13 cellular contexts compared by ENCODE assay signal in the genomic region with DNA sequence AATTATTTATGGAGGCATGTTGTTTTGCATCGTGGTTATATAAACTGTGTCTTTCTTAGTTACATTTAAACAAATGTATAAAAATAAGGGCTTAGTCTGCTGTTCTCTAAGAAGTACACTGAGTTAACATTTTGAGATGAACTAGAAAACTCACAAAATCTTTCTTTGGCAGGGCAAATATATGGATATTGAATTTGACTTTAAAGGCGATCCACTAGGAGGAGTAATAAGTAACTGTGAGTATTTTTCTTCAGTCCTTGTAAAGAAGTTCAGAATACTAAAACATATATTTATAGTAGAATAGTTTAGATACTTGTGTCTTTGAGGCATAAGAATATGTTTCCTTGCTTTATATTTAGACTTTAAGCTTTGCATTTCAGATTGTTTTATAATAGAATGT.
"Had no signal": no experiment of that assay in that cellular context is flagged by ENCODE, and none has a peak within 500 bp of the region (broad histone marks: within the 10 kb centered on the region; RNA-seq: fewer than 3 reads in every experiment).

No MANE protein-coding gene starts in this region.

- ATAC-seq: lower lobe of right lung; naive thymus-derived CD4-positive, alpha-beta T cell; right cardiac atrium; stimulated activated memory B cell treated with anti-CD40 and anti-IgM and Interleukin-4, amounts not matched to agents 10 μg/mL and 1 μg/mL and 100 μg/mL, for 72 hours had no signal

- H3K27me3 ChIP-seq: spleen, tibial artery, uterus had no signal

- H3K36me3 ChIP-seq: lower lobe of right lung, spleen, tibial artery, uterus had no signal

- H3K27ac ChIP-seq: lower lobe of right lung, spleen, uterus had no signal

- DNase-seq: activated CD4-positive, alpha-beta memory T cell treated with anti-CD3 and anti-CD28 coated beads for 36 hours; activated gamma-delta T cell; activated T-cell treated with anti-CD3 and anti-CD28 coated beads, Interleukin-2, amount 50 U/mL, for 48 hours; lower lobe of right lung; naive thymus-derived CD4-positive, alpha-beta T cell; right cardiac atrium; spleen; stimulated activated CD4-positive, alpha-beta T cell treated with anti-CD3 and anti-CD28 coated beads, Interleukin-1b, Interleukin-23, amount 100 ng/mL, for 48 hours; T-helper 9 cell; tibial artery; uterus had no signal

- H3K9me3 ChIP-seq: lower lobe of right lung, tibial artery, uterus had no signal

- H3K4me1 ChIP-seq: spleen had no signal

- FAIRE-seq: bronchial epithelial cell had no signal

- H3K4me3 ChIP-seq: lower lobe of right lung, spleen, tibial artery, uterus had no signal
